9 cellular contexts compared by ENCODE assay signal in genomic region chr1:16535487-16535886, GRCh38. TPM values are rescaled to one million over a fixed set of nuclear protein-coding genes. Genes with fewer than 3 reads are reported as not detected.
A peak's percentile ranks its signal among the peaks of the same experiment; 100 is the strongest.
DNase-seq lines count a peak whose midpoint lies in the region; ATAC-seq, FAIRE-seq and TF ChIP-seq lines count a peak whose summit lies in the region.
"Not testable (repeated sequence)": the region's sequence is repeated elsewhere in the genome, so short reads cannot be mapped to it uniquely, and the experiment has no call there.
"Had no signal": no experiment of that assay in that cellular context is flagged by ENCODE, and none has a peak within 500 bp of the region (broad histone marks: within the 10 kb centered on the region; RNA-seq: fewer than 3 reads in every experiment).

No MANE protein-coding gene starts in this region.

- not testable (repeated sequence) for H2BK120ac ChIP-seq in IMR-90 (ENCODE audit: low read depth, low read length); H1 (replicated peaks; ENCODE audit: low read depth, low read length)

- FAIRE-seq in H1 (lab: Jason Lieb, UNC), result peak; percentile 57

- not testable (repeated sequence) for BruUV-seq in IMR-90 (replicated peaks; lab: Mats Ljungman, UMichigan)

- not testable (repeated sequence) for H3K79me1 ChIP-seq in IMR-90 (ENCODE audit: low read depth in 1 of 2, low read length in 2 of 2); H1 (ENCODE audit: low read depth, low read length)

- in situ Hi-C loops in IMR-90 (cut with MboI; ENCODE audit: low sequenced_read_pairs), result not testable (repeated sequence)

- not testable (repeated sequence) for H3K27ac ChIP-seq in CD4-positive, alpha-beta T cell (ENCODE audit: low read depth, low read length); IMR-90 (ENCODE audit: insufficient read depth, low read length); H1 (ENCODE audit: low read depth, low read length); right cardiac atrium (ENCODE audit: low read length); lower lobe of right lung; stomach

- not testable (repeated sequence) for H3K4me2 ChIP-seq in IMR-90 (ENCODE audit: low read depth, low read length)
- peak overlapping the region; percentile 70 to 85 for H3K4me2 ChIP-seq in H1 (ENCODE audit: insufficient read depth in 1 of 2, low read depth in 2 of 2, low read length in 2 of 2)

- peak overlapping the region; percentile 41; the same call in 1 of the 2 replicates for H3K4me3 ChIP-seq in IMR-90 (ENCODE audit: insufficient read depth, low read depth, low read length)
- peak overlapping the region; percentile 38 to 65 (median 60) for H3K4me3 ChIP-seq in H1 (ENCODE audit: extremely low read depth in 1 of 4, insufficient read depth in 2 of 4, low read depth in 3 of 4, low read length in 4 of 4)
- not testable (repeated sequence) for H3K4me3 ChIP-seq in right cardiac atrium (ENCODE audit: low read length)
- peak overlapping the region; percentile 35 for H3K4me3 ChIP-seq in lower lobe of right lung
- peak overlapping the region in 3 of 4 donors; percentile 3 to 39 (median 7) for H3K4me3 ChIP-seq in stomach

- not testable (repeated sequence) for H3K36me3 Mint-ChIP-seq in CD4-positive, alpha-beta T cell (ENCODE audit: low read depth); activated naive CD8-positive, alpha-beta T cell treated with anti-CD3 and anti-CD28 coated beads, Interleukin-2, amount 50 U/mL, for 24 hours (ENCODE audit: low read depth); osteocyte (ENCODE audit: unreplicated experiment)

- not testable (repeated sequence) for H2AK5ac ChIP-seq in IMR-90 (ENCODE audit: low read depth, low read length); H1 (ENCODE audit: low read depth, low read length)

- POLR2A ChIA-PET in CD4-positive, alpha-beta T cell (lab: Charles Lee); IMR-90 (lab: Charles Lee; ENCODE audit: unreplicated experiment): not testable (repeated sequence)
- POLR2A ChIA-PET in H1 (lab: Charles Lee; ENCODE audit: partially characterized antibody), result interaction anchor here (0.6 kb wide), 1 partner anchor 41 kb away, joined by 3 read pairs; no protein-coding TSS in a partner anchor

- not testable (repeated sequence) for H3K27me3 ChIP-seq in CD4-positive, alpha-beta T cell (ENCODE audit: control insufficient read depth, insufficient read depth, low read length); right cardiac atrium (ENCODE audit: control insufficient read depth, insufficient read depth); lower lobe of right lung (ENCODE audit: low read depth)
- H3K27me3 ChIP-seq in IMR-90 (ENCODE audit: control insufficient read depth, insufficient read depth, low read length) (peaks cover 18% of the 10 kb centered on the region), H1 (replicated peaks in 1 of 4; ENCODE audit: control insufficient read depth in 3 of 4, extremely low read depth in 1 of 4, insufficient read depth in 3 of 4, low read length in 3 of 4) (peaks cover 1 to 16% (median 10%) of the 10 kb centered on the region in 4 experiments; a peak in 6 of 7 replicates), stomach (peaks cover 0 to 50% (median 23%) of the 10 kb centered on the region in 3 donors)

- H3K9ac ChIP-seq in IMR-90 (ENCODE audit: low read depth, low read length); H1 (replicated peaks in 1 of 4; ENCODE audit: extremely low read depth in 1 of 4, low read depth in 3 of 4, low read length in 3 of 4): not testable (repeated sequence)

- TF ChIP-seq CTCF in CD4-positive, alpha-beta T cell (IDR thresholded peaks at IDR 0.05); IMR-90 (conservative IDR thresholded peaks at IDR 0.05; ENCODE audit: low read depth, low read length); H1 (IDR thresholded peaks at IDR 0.05; ENCODE audit: control extremely low read depth in 1 of 3, insufficient read depth in 1 of 3, low read depth in 1 of 3, low read length in 3 of 3); lower lobe of right lung (IDR thresholded peaks at IDR 0.05); osteocyte (IDR thresholded peaks at IDR 0.05); stomach (IDR thresholded peaks at IDR 0.05): not testable (repeated sequence)

- peak overlapping the region; percentile 34 for H3K4me3 Mint-ChIP-seq in CD4-positive, alpha-beta T cell
- peak overlapping the region; percentile 53 for H3K4me3 Mint-ChIP-seq in activated naive CD8-positive, alpha-beta T cell treated with anti-CD3 and anti-CD28 coated beads, Interleukin-2, amount 50 U/mL, for 24 hours
- H3K4me3 Mint-ChIP-seq in osteocyte (ENCODE audit: unreplicated experiment), result peak overlapping the region; percentile 72

- H3K79me2 ChIP-seq in H1 (ENCODE audit: control insufficient read depth in 1 of 2, insufficient read depth in 2 of 2, low read length in 2 of 2), result not testable (repeated sequence)

- H3K9me3 ChIP-seq in CD4-positive, alpha-beta T cell (ENCODE audit: control insufficient read depth, low read length); IMR-90 (ENCODE audit: control insufficient read depth, insufficient read depth, low read length); H1 (ENCODE audit: insufficient read depth in 2 of 2, low read depth in 1 of 2, low read length in 1 of 2); right cardiac atrium (ENCODE audit: control insufficient read depth, low read length); lower lobe of right lung; stomach: not testable (repeated sequence)

- dilution Hi-C loops in IMR-90 (cut with HindIII; ENCODE audit: low sequenced_read_pairs, unreplicated experiment), result not testable (repeated sequence)

- WGBS in IMR-90 (ENCODE audit: extremely low coverage in 2 of 2, insufficient read length in 1 of 2), 2 experiments, result no CpG with 5 or more reads among the region's 34 CpGs
- 1% methylated on average over 20 of the region's 34 CpGs; no CpG with 5 or more reads in 1 of the 2 experiments for WGBS in H1 (ENCODE audit: extremely low coverage in 1 of 2, insufficient coverage in 1 of 2, insufficient read length in 1 of 2, insufficient replicate concordance in 2 of 2, low coverage in 1 of 2, low lambda C conversion rate in 2 of 2, missing lambda C conversion rate in 1 of 2), 2 experiments
- WGBS in right cardiac atrium, result 16% methylated on average over 34 of the region's 34 CpGs
- WGBS in stomach, 5 donors, result 15 to 52% (median 30%) methylated on average over 17 to 34 of the region's 34 CpGs

- not testable (repeated sequence) for H3K23ac ChIP-seq in IMR-90 (ENCODE audit: low read depth, low read length); H1 (ENCODE audit: insufficient read length)

- not testable (repeated sequence) for H2BK12ac ChIP-seq in H1 (ENCODE audit: low read depth, low read length)

- H4K91ac ChIP-seq in IMR-90 (ENCODE audit: insufficient read depth, low read depth, low read length); H1 (replicated peaks; ENCODE audit: insufficient read length, low read length): not testable (repeated sequence)

- H3K23me2 ChIP-seq in H1 (ENCODE audit: low read depth, low read length), result not testable (repeated sequence)

- H2BK5ac ChIP-seq in IMR-90 (ENCODE audit: low read depth, low read length, poor library complexity, severe bottlenecking); H1 (ENCODE audit: low read depth, low read length): not testable (repeated sequence)

- not testable (repeated sequence) for TF ChIP-seq RAD21 in IMR-90 (IDR thresholded peaks at IDR 0.05; ENCODE audit: low read length); H1 (IDR thresholded peaks at IDR 0.05 in 1 of 2, conservative IDR thresholded peaks at IDR 0.05 in 1 of 2; ENCODE audit: low read depth in 2 of 2, low read length in 2 of 2)

- H2AK9ac ChIP-seq in IMR-90 (replicated peaks; ENCODE audit: low read depth, low read length, poor library complexity), result not testable (repeated sequence)

- H3K9me1 ChIP-seq in IMR-90 (ENCODE audit: insufficient read depth, low read length), result not testable (repeated sequence)

- not testable (repeated sequence) for H2BK20ac ChIP-seq in IMR-90 (ENCODE audit: low read depth, low read length); H1 (ENCODE audit: low read length)

- not testable (repeated sequence) for H3K4ac ChIP-seq in IMR-90 (ENCODE audit: low read depth, low read length); H1 (replicated peaks; ENCODE audit: insufficient read length, low read depth, low read length)

- H4K5ac ChIP-seq in IMR-90 (ENCODE audit: low read depth, low read length); H1 (ENCODE audit: insufficient read length, low read depth, low read length): not testable (repeated sequence)

- H3K9me3 Mint-ChIP-seq in CD4-positive, alpha-beta T cell; activated naive CD8-positive, alpha-beta T cell treated with anti-CD3 and anti-CD28 coated beads, Interleukin-2, amount 50 U/mL, for 24 hours; osteocyte (ENCODE audit: unreplicated experiment): not testable (repeated sequence)

- TF ChIP-seq EP300 in H1 (IDR thresholded peaks at IDR 0.05; ENCODE audit: borderline replicate concordance in 1 of 2, low read depth in 2 of 2, low read length in 2 of 2); stomach (IDR thresholded peaks at IDR 0.05): not testable (repeated sequence)

- not testable (repeated sequence) for H3K4me1 ChIP-seq in IMR-90 (ENCODE audit: control insufficient read depth, insufficient read depth, low read length); H1 (replicated peaks in 1 of 4; ENCODE audit: control insufficient read depth in 3 of 4, insufficient read depth in 4 of 4, low read length in 3 of 4); right cardiac atrium (ENCODE audit: control insufficient read depth, insufficient read depth, low read length); lower lobe of right lung
- peaks cover 5 to 13% (median 8%) of the 10 kb centered on the region in 4 donors for H3K4me1 ChIP-seq in stomach

- H3K27me3 Mint-ChIP-seq in CD4-positive, alpha-beta T cell, result peaks cover 26% of the 10 kb centered on the region
- H3K27me3 Mint-ChIP-seq in activated naive CD8-positive, alpha-beta T cell treated with anti-CD3 and anti-CD28 coated beads, Interleukin-2, amount 50 U/mL, for 24 hours, result peaks cover 33% of the 10 kb centered on the region
- peaks cover 27% of the 10 kb centered on the region for H3K27me3 Mint-ChIP-seq in osteocyte (ENCODE audit: unreplicated experiment)

- H2AFZ ChIP-seq in IMR-90 (replicated peaks; ENCODE audit: low read length, poor library complexity); H1 (ENCODE audit: low read length): not testable (repeated sequence)

- not testable (repeated sequence) for H3K27ac Mint-ChIP-seq in CD4-positive, alpha-beta T cell; osteocyte (ENCODE audit: unreplicated experiment)
- peak overlapping the region; percentile 42 for H3K27ac Mint-ChIP-seq in activated naive CD8-positive, alpha-beta T cell treated with anti-CD3 and anti-CD28 coated beads, Interleukin-2, amount 50 U/mL, for 24 hours

- not testable (repeated sequence) for H3K36me3 ChIP-seq in IMR-90 (ENCODE audit: control insufficient read depth, insufficient read depth, low read length); H1 (ENCODE audit: control insufficient read depth in 2 of 4, insufficient read depth in 4 of 4, low read length in 3 of 4); lower lobe of right lung; stomach

- not testable (repeated sequence) for H4K8ac ChIP-seq in IMR-90 (ENCODE audit: low read depth in 2 of 2, low read length in 2 of 2); H1 (ENCODE audit: extremely low read depth, insufficient read depth, low read length)

- intact Hi-C loops in CD4-positive, alpha-beta T cell (cut with DNase I, micrococcal nuclease); IMR-90 (cut with micrococcal nuclease); right cardiac atrium (cut with DNase I); lower lobe of right lung (cut with DNase I); stomach (cut with DNase I; ENCODE audit: low total_unique reads): not testable (repeated sequence)

- DNase-seq in CD4-positive, alpha-beta T cell; IMR-90; activated naive CD8-positive, alpha-beta T cell treated with anti-CD3 and anti-CD28 coated beads, Interleukin-2, amount 50 U/mL, for 24 hours; lower lobe of right lung; osteocyte (ENCODE audit: extremely low spot score, unreplicated experiment); stomach: not testable (repeated sequence)
- DNase-seq in H1 (ENCODE audit: low read depth in 1 of 2, low spot score in 2 of 2) (peak; percentile 7 to 88), right cardiac atrium (peak in 2 of 3 donors; percentile 25 to 57)

- not testable (repeated sequence) for ATAC-seq in CD4-positive, alpha-beta T cell (ENCODE audit: poor library complexity); activated naive CD8-positive, alpha-beta T cell treated with anti-CD3 and anti-CD28 coated beads, Interleukin-2, amount 50 U/mL, for 24 hours
- ATAC-seq in IMR-90 (ENCODE audit: low read depth) (peak; percentile 24), right cardiac atrium (peak; percentile 14 to 16), lower lobe of right lung (peak; percentile 34 to 56)

- not testable (repeated sequence) for H3K14ac ChIP-seq in IMR-90 (replicated peaks; ENCODE audit: low read depth, low read length); H1 (ENCODE audit: insufficient read length)

- H3K4me1 Mint-ChIP-seq in CD4-positive, alpha-beta T cell (ENCODE audit: low read depth), result not testable (repeated sequence)
- H3K4me1 Mint-ChIP-seq in activated naive CD8-positive, alpha-beta T cell treated with anti-CD3 and anti-CD28 coated beads, Interleukin-2, amount 50 U/mL, for 24 hours, result peaks cover 14% of the 10 kb centered on the region
- peaks cover 11% of the 10 kb centered on the region for H3K4me1 Mint-ChIP-seq in osteocyte (ENCODE audit: unreplicated experiment)

- H3K56ac ChIP-seq in IMR-90 (ENCODE audit: extremely low read depth, insufficient read depth, low read length); H1 (replicated peaks; ENCODE audit: insufficient read length, low read depth, low read length): not testable (repeated sequence)

- not testable (repeated sequence) for H3K18ac ChIP-seq in IMR-90 (ENCODE audit: low read depth, low read length); H1 (ENCODE audit: extremely low read depth, low read length)

- not testable (repeated sequence) for H4K20me1 ChIP-seq in IMR-90 (ENCODE audit: insufficient read depth, low read length); H1 (replicated peaks in 1 of 2; ENCODE audit: control insufficient read depth in 1 of 2, insufficient read depth in 2 of 2, low read length in 2 of 2)

- H2BK15ac ChIP-seq in IMR-90 (ENCODE audit: low read depth, low read length); H1 (ENCODE audit: low read length): not testable (repeated sequence)

- not testable (repeated sequence) for TF ChIP-seq POLR2A in IMR-90 (IDR thresholded peaks at IDR 0.05; ENCODE audit: low read depth, low read length); H1 (IDR thresholded peaks at IDR 0.05; ENCODE audit: control extremely low read depth in 1 of 2, low read depth in 2 of 2, low read length in 2 of 2); stomach (IDR thresholded peaks at IDR 0.05)

- CTCF ChIA-PET in CD4-positive, alpha-beta T cell (lab: Charles Lee); IMR-90 (lab: Yijun Ruan, JAX): not testable (repeated sequence)
- CTCF ChIA-PET in H1 (lab: Charles Lee; ENCODE audit: partially characterized antibody), result interaction anchor here (1.7 kb wide), 1 partner anchor 90 kb away, joined by 3 read pairs; no protein-coding TSS in a partner anchor

RNA-seq across cellular contexts. Expression of gene RNU1-1, which starts 21.4 kb away (rescaled TPM):
- total RNA-seq in CD4-positive, alpha-beta T cell, result 1,000 to 10,000 TPM; 4,982 to 5,937 TPM
- total RNA-seq in IMR-90 (2012; rRNA removed), result under 0.01 TPM in 2 replicates
- polyA plus RNA-seq in IMR-90 (2012; rRNA removed), result not detected in 2 replicates
- not detected in 2 replicates for polyA plus RNA-seq in IMR-90 (2012; cell fraction: cytosol; rRNA removed)
- not detected in 2 replicates for polyA plus RNA-seq in IMR-90 (2012; cell fraction: nucleus; rRNA removed; ENCODE audit: low replicate concordance)
- 1,303 and 1,497 TPM in 2 replicates for total RNA-seq in H1 (2021; fragmentation: NEBNext Ultra II Directional; extraction: Animal tissue kit (Norgen Biotek cat#: 25700))
- under 0.01 and 145 TPM in 2 replicates for polyA plus RNA-seq in H1 (2011; rRNA removed)
- polyA plus RNA-seq in H1 (2011; cell fraction: cytosol; rRNA removed), result under 0.01 TPM
- under 0.01 TPM for polyA plus RNA-seq in H1 (2011; cell fraction: nucleus; rRNA removed)
- 20.3 to 94.3 TPM in 2 of 4 replicates, not detected in the others for polyA plus RNA-seq in H1 (2012, experiment 1 of 2)
- polyA plus RNA-seq in H1 (2012, experiment 2 of 2), result not detected
- not detected for polyA plus RNA-seq in H1 (2013, experiment 1 of 2)
- polyA plus RNA-seq in H1 (2013, experiment 2 of 2), result not detected
- 10,411 and 22,262 TPM in 2 replicates for polyA minus RNA-seq in H1 (2011; rRNA and poly(A)+ RNA removed)
- polyA minus RNA-seq in H1 (2011; cell fraction: cytosol; rRNA and poly(A)+ RNA removed), result 63,669 TPM
- polyA minus RNA-seq in H1 (2011; cell fraction: nucleus; rRNA and poly(A)+ RNA removed), result 43,973 TPM
- total RNA-seq in right cardiac atrium, result 1,000 to 10,000 TPM; 3,675 to 8,578 (median 7,073) TPM
- not detected for polyA plus RNA-seq in right cardiac atrium
- 6,803 TPM for total RNA-seq in lower lobe of right lung
- 2,650 and 2,859 TPM in 2 replicates for total RNA-seq in osteocyte
- 1,000 to 10,000 TPM in 1 of 5 donors, under 1 TPM in 4; under 0.01 to 9,966 (median under 0.01) TPM for total RNA-seq in stomach
- not detected for polyA plus RNA-seq in stomach
- total RNA-seq: GM23248 had no signal
- polyA plus RNA-seq: GM23248 had no signal
